ENCODE assay signal across 10 cellular contexts in genomic region chr18:31526374-31526773, GRCh38. TPM values are rescaled to one million over a fixed set of nuclear protein-coding genes. Genes with fewer than 3 reads are reported as not detected.
"Had no signal": no experiment of that assay in that cellular context is flagged by ENCODE, and none has a peak within 500 bp of the region (broad histone marks: within the 10 kb centered on the region; RNA-seq: fewer than 3 reads in every experiment).

No MANE protein-coding gene starts in this region.

- ATAC-seq: HCT116 had no signal

- H3K27ac ChIP-seq: GM23248, HL-60 had no signal

- H2AFZ ChIP-seq: GM23248 had no signal

- H3K9me3 ChIP-seq: HAP-1 had no signal

- DNase-seq: GM23248, GOT3, H7, HFFc6, Kasumi-1, KG1 had no signal

- H3K9ac ChIP-seq: GM23248 had no signal

- H3K4me3 ChIP-seq: GM23248, HAP-1 had no signal

- H3K4me1 ChIP-seq: HAP-1 had no signal

RNA-seq across cellular contexts. Expression of gene DSG2, which starts 28.4 kb away (rescaled TPM):
- total RNA-seq: HFFc6 had no signal
- polyA plus RNA-seq: GM23248, IgD-negative memory B cell had no signal
